In genomic region chr6:83055366-83055964, GRCh38 we compare ENCODE assay signal across 8 cellular contexts. TPM values are rescaled to one million over a fixed set of nuclear protein-coding genes. Genes with fewer than 3 reads are reported as not detected.
DNase-seq lines count a peak whose midpoint lies in the region; ATAC-seq and TF ChIP-seq lines count a peak whose summit lies in the region.

No MANE protein-coding gene starts in this region.

- DNase-seq in Ammon's horn (ENCODE audit: low spot score) (peak; percentile 66), HT1080 (ENCODE audit: low read depth) (peak; percentile 48), RWPE2 (ENCODE audit: low spot score) (no peak), body of pancreas (peak; percentile 40 to 52 (median 47)), hypothalamus (lab: John Stamatoyannopoulos, UW) (peak in 26 of 51 donors; percentile 4 to 62 (median 16)), smooth muscle cell (lab: John Stamatoyannopoulos, UW; ENCODE audit: unreplicated experiment) (no peak)

- peaks cover 4% of the 10 kb centered on the region; the same call in 1 of the 2 replicates for H3K36me3 ChIP-seq in RWPE2 (ENCODE audit: low read depth)
- no peaks in the 10 kb centered on the region for H3K36me3 ChIP-seq in body of pancreas (replicated peaks in 1 of 2; ENCODE audit: insufficient read depth in 1 of 2, low read depth in 2 of 2)
- H3K36me3 ChIP-seq in smooth muscle cell (ENCODE audit: low read depth), result no peaks in the 10 kb centered on the region

- H3K27ac ChIP-seq in RWPE2 (ENCODE audit: poor library complexity, severe bottlenecking) (no peak overlapping the region), body of pancreas (no peak overlapping the region), smooth muscle cell (ENCODE audit: low read depth) (no peak overlapping the region)

- ATAC-seq in GM18502 (IDR thresholded peaks at IDR 0.05; ENCODE audit: poor library complexity, unreplicated experiment) (peak; percentile 72), RWPE2 (ENCODE audit: low read depth) (0 out of 3 replicates have a peak, but pooled peaks have one; percentile 45), body of pancreas (peak; percentile 71), HG02759 (IDR thresholded peaks at IDR 0.05; ENCODE audit: unreplicated experiment) (no peak)

- intact Hi-C loops in body of pancreas (cut with DNase I), result no loop called here

- H4K20me1 ChIP-seq in smooth muscle cell (ENCODE audit: low read depth), result no peaks in the 10 kb centered on the region

- no peak for TF ChIP-seq POLR2A in body of pancreas (IDR thresholded peaks at IDR 0.05)

- H3F3A ChIP-seq in smooth muscle cell (ENCODE audit: low read depth), result no peaks in the 10 kb centered on the region

- TF ChIP-seq CTCF in RWPE2 (IDR thresholded peaks at IDR 0.05; ENCODE audit: poor library complexity, severe bottlenecking) (peak; percentile 89), body of pancreas (IDR thresholded peaks at IDR 0.05) (peak; percentile 62 to 92 (median 75)), smooth muscle cell (IDR thresholded peaks at IDR 0.05; ENCODE audit: borderline replicate concordance, insufficient read depth, poor library complexity, severe bottlenecking) (peak; percentile 95)

- H2AFZ ChIP-seq in smooth muscle cell (ENCODE audit: low read depth), result no peak overlapping the region

- H3K4me1 ChIP-seq in RWPE2 (ENCODE audit: insufficient read depth, poor library complexity, severe bottlenecking), result no peaks in the 10 kb centered on the region
- H3K4me1 ChIP-seq in body of pancreas, result no peaks in the 10 kb centered on the region
- peaks cover 5% of the 10 kb centered on the region for H3K4me1 ChIP-seq in smooth muscle cell (ENCODE audit: low read depth)

- no peaks in the 10 kb centered on the region for H3K9me3 ChIP-seq in RWPE2 (ENCODE audit: severe bottlenecking)
- H3K9me3 ChIP-seq in body of pancreas, result no peaks in the 10 kb centered on the region
- H3K9me3 ChIP-seq in smooth muscle cell (replicated peaks; ENCODE audit: low read depth), result no peaks in the 10 kb centered on the region

- 15 to 18% methylated on average over 6 of the region's 6 CpGs for WGBS in body of pancreas, 2 donors
- WGBS in smooth muscle cell (ENCODE audit: low lambda C conversion rate), result 41% methylated on average over 6 of the region's 6 CpGs

- no peaks in the 10 kb centered on the region for H3K79me2 ChIP-seq in smooth muscle cell (ENCODE audit: low read depth)

- H3K27me3 ChIP-seq in RWPE2 (ENCODE audit: insufficient read depth, poor library complexity, severe bottlenecking), result no peaks in the 10 kb centered on the region
- H3K27me3 ChIP-seq in body of pancreas, result no peaks in the 10 kb centered on the region
- no peaks in the 10 kb centered on the region for H3K27me3 ChIP-seq in smooth muscle cell (ENCODE audit: low read depth)

- no peak overlapping the region for H3K9ac ChIP-seq in smooth muscle cell (ENCODE audit: low read depth)

- H3K4me3 ChIP-seq in RWPE2 (ENCODE audit: severe bottlenecking) (no peak overlapping the region), body of pancreas (no peak overlapping the region), smooth muscle cell (no peak overlapping the region)

- no peak overlapping the region for H3K4me2 ChIP-seq in smooth muscle cell

RNA-seq across cellular contexts. Expression of gene UBE3D, which starts 10.2 kb away (rescaled TPM):
- total RNA-seq in HT1080 (2014; rRNA removed; shearing (Covaris generic)), result 7.4 and 8.0 TPM in 2 replicates
- polyA plus RNA-seq in HT1080 (2015; cell fraction: cytosol; rRNA removed), result 5.7 and 6.7 TPM in 2 replicates
- polyA plus RNA-seq in HT1080 (2015; cell fraction: nucleus; rRNA removed), result 5.7 and 6.0 TPM in 2 replicates
- total RNA-seq in body of pancreas (10 to 100 TPM in 1 of 2 donors, 1 to 10 TPM in 1; 9.3 to 11.5 TPM), smooth muscle cell (6.1 and 7.5 TPM in 2 replicates)
- polyA plus RNA-seq in smooth muscle cell, result 2.1 and 3.9 TPM in 2 replicates

RNA-seq across cellular contexts. Expression of gene DOP1A, which starts 12.0 kb away (rescaled TPM):
- 6.8 and 9.4 TPM in 2 replicates for total RNA-seq in HT1080 (2014; rRNA removed; shearing (Covaris generic))
- polyA plus RNA-seq in HT1080 (2015; cell fraction: cytosol; rRNA removed), result 2.3 and 4.2 TPM in 2 replicates
- polyA plus RNA-seq in HT1080 (2015; cell fraction: nucleus; rRNA removed), result 18.8 TPM in 2 replicates
- total RNA-seq in body of pancreas (10 to 100 TPM; 25.9 to 26.7 TPM), smooth muscle cell (11.0 and 14.3 TPM in 2 replicates)
- polyA plus RNA-seq in smooth muscle cell, result 0.93 and 1.4 TPM in 2 replicates

Comparison
In these comparisons a context has a peak if more than half of its experiments do, and no peak if none do; other contexts are left out.
1. DNase-seq: peak in Ammon's horn (single experiment), HT1080 (single experiment), body of pancreas (4 of 4) and hypothalamus (26 of 51); none in RWPE2 (single experiment) and smooth muscle cell (single experiment).
2. Peak in every context shown above with its lines, with median percentiles within 50 percentile points of each other: CTCF ChIP-seq.